17 cellular contexts compared by ENCODE assay signal in the genomic region with DNA sequence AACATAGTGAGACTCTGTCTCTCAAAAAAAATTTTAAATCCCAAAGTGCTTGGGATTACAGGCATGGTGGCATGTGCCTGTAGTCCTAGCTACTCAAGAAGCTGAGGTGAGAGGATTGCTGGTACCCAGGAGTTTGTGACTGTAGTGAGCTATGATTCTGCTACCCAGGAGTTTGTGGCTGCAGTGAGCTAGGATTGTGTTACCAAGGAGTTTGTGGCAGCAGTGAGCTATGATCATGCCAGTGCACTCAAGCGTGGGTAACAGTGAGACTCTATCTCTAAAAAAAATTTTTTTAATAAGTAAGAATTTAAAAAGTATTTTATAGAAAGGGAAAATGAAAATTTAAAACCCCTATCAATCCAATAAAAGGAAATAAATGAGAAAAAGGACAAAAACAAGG.
DNase-seq lines count a peak whose midpoint lies in the region; FAIRE-seq and TF ChIP-seq lines count a peak whose summit lies in the region.
"Had no signal": no experiment of that assay in that cellular context is flagged by ENCODE, and none has a peak within 500 bp of the region (broad histone marks: within the 10 kb centered on the region; RNA-seq: fewer than 3 reads in every experiment).

No MANE protein-coding gene starts in this region.

- no peak overlapping the region for H3K27ac ChIP-seq in brain microvascular endothelial cell
- H3K27ac ChIP-seq: A549, BLaER1 had no signal

- DNase-seq in Ammon's horn (ENCODE audit: low spot score) (peak; percentile 5), RCC 7860 (ENCODE audit: low spot score) (peak; percentile 54), medulla oblongata (ENCODE audit: extremely low spot score) (peak; percentile 25), renal cortical epithelial cell (ENCODE audit: low read depth) (peak; percentile 69), brain microvascular endothelial cell (no peak), CD1c-positive myeloid dendritic cell (ENCODE audit: extremely low spot score) (no peak), T-helper 2 cell (no peak)
- DNase-seq: AML-193; Calu3; CD8-positive, alpha-beta T cell; DND-41; HCEC 1CT had no signal

- no peaks in the 10 kb centered on the region for H3K36me3 ChIP-seq in brain microvascular endothelial cell (replicated peaks)

- FAIRE-seq in RCC 7860 (lab: Jason Lieb, UNC), result peak; percentile 89
- FAIRE-seq: A549, GM12891, H54 had no signal

- no peaks in the 10 kb centered on the region for H3K27me3 ChIP-seq in brain microvascular endothelial cell (replicated peaks)
- H3K27me3 ChIP-seq: BLaER1 had no signal

- in situ Hi-C loops in brain microvascular endothelial cell (cut with HindIII; ENCODE audit: low pct_ligation_motif_present, low sequenced_read_pairs), result loop anchor here (25.0 kb wide), 1 partner anchor 234 kb away; no protein-coding TSS in a partner anchor

- no peak for TF ChIP-seq CTCF in brain microvascular endothelial cell (IDR thresholded peaks at IDR 0.05; ENCODE audit: low read depth, low read length, missing control alignments)

- no peak overlapping the region for H3K4me3 ChIP-seq in brain microvascular endothelial cell (ENCODE audit: low read depth, low read length)
- H3K4me3 ChIP-seq: A549, BLaER1, GM23338 had no signal

Comparison
In these comparisons a context has a peak if more than half of its experiments do, and no peak if none do; other contexts are left out.
1. DNase-seq: peak in Ammon's horn (single experiment), RCC 7860 (single experiment), medulla oblongata (single experiment) and renal cortical epithelial cell (single experiment); none in brain microvascular endothelial cell (single experiment), CD1c-positive myeloid dendritic cell (single experiment) and T-helper 2 cell (0 of 5).